ENCODE assay signal across 1 cellular context in genomic region chr13:49629947-49630346, GRCh38.
A peak's percentile ranks its signal among the peaks of the same experiment; 100 is the strongest.
TF ChIP-seq lines count a peak whose summit lies in the region.

No MANE protein-coding gene starts in this region.

TF ChIP-seq in K562, 482 proteins besides CTCF, POLR2A, EP300 and RAD21 (continued from another document and continues in another):
- TF ChIP-seq ATF3 (IDR thresholded peaks at IDR 0.05) (peak; percentile 59; the same call in 1 of the 2 replicates), ATF3 (CRISPR knock-in tag; conservative IDR thresholded peaks at IDR 0.05) (no peak), ZNF395 (CRISPR knock-in tag; IDR thresholded peaks at IDR 0.05) (no peak), ZC3H4 (CRISPR knock-in tag; IDR thresholded peaks at IDR 0.05; ENCODE audit: borderline replicate concordance) (no peak), CBX3 (IDR thresholded peaks at IDR 0.05; ENCODE audit: borderline replicate concordance in 1 of 2, low read length in 2 of 2) (no peak), KAT7 (CRISPR knock-in tag; IDR thresholded peaks at IDR 0.05; ENCODE audit: borderline replicate concordance) (no peak), KDM1A (IDR thresholded peaks at IDR 0.05) (peak; percentile 79 to 84), JUN (IDR thresholded peaks at IDR 0.05; ENCODE audit: borderline replicate concordance, low read depth, low read length) (no peak), JUN (CRISPR knock-in tag; IDR thresholded peaks at IDR 0.05; ENCODE audit: borderline replicate concordance) (no peak), MYNN (IDR thresholded peaks at IDR 0.05) (no peak), MYNN (CRISPR knock-in tag; IDR thresholded peaks at IDR 0.05) (no peak), THAP7 (CRISPR knock-in tag; IDR thresholded peaks at IDR 0.05) (no peak), GTF2A2 (tag; IDR thresholded peaks at IDR 0.05) (no peak), SMAD3 (CRISPR knock-in tag; conservative IDR thresholded peaks at IDR 0.05) (no peak), CEBPG (CRISPR knock-in tag; IDR thresholded peaks at IDR 0.05) (no peak), CEBPG (tag; conservative IDR thresholded peaks at IDR 0.05 in 1 of 2, IDR thresholded peaks at IDR 0.05 in 1 of 2) (no peak), MGA (IDR thresholded peaks at IDR 0.05) (no peak), SMARCE1 (IDR thresholded peaks at IDR 0.05) (peak; percentile 45; the same call in 1 of the 2 replicates), CBFA2T2 (conservative IDR thresholded peaks at IDR 0.05) (0 out of 2 replicates have a peak, but pooled peaks have one; percentile 12), ZNF212 (CRISPR knock-in tag; IDR thresholded peaks at IDR 0.05) (no peak), MAFK (IDR thresholded peaks at IDR 0.05; ENCODE audit: low read length) (no peak), EZH2 (IDR thresholded peaks at IDR 0.05; ENCODE audit: borderline replicate concordance, low read depth, low read length) (no peak), POLR2AphosphoS5 (IDR thresholded peaks at IDR 0.05; ENCODE audit: control insufficient read depth, insufficient read depth, low read depth, low read length) (no peak), FOXP4 (CRISPR knock-in tag; IDR thresholded peaks at IDR 0.05; ENCODE audit: borderline replicate concordance) (no peak), RCOR1 (IDR thresholded peaks at IDR 0.05; ENCODE audit: borderline replicate concordance in 1 of 2, low read depth in 2 of 2, low read length in 2 of 2) (peak in 1 of 2 experiments; percentile 79; a peak in 2 of 4 replicates), POLR3G (IDR thresholded peaks at IDR 0.05; ENCODE audit: extremely low read depth, insufficient read length, insufficient replicate concordance) (no peak), RBM15 (IDR thresholded peaks at IDR 0.05; ENCODE audit: insufficient read depth, low read length) (no peak), ZBTB12 (CRISPR knock-in tag; IDR thresholded peaks at IDR 0.05) (no peak), RREB1 (CRISPR knock-in tag; IDR thresholded peaks at IDR 0.05) (no peak), ZNF224 (CRISPR knock-in tag; IDR thresholded peaks at IDR 0.05) (no peak), ZNF511 (CRISPR knock-in tag; IDR thresholded peaks at IDR 0.05) (no peak)
